In the genomic region with DNA sequence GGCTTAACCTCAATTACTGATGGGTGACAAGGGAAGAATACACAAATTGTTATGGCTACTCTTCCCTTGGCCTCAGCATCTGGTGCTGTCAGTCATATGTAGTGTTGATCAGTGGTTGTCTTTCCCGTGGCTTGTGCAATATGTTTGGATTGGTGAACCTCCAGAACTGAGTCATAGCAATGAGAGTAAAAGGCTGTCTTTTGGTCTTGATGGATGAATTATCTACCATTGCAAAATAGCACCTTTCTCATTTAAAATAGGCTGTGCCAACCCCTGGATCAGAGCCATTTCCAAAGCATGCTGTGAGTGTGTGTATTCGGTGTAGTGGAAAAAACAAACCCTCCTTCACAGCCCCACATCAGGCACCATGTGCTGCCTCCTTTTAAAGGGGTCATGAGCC, we compare ENCODE assay signal across 12 cellular contexts. TPM values are rescaled to one million over a fixed set of nuclear protein-coding genes. Genes with fewer than 3 reads are reported as not detected.
A peak's percentile ranks its signal among the peaks of the same experiment; 100 is the strongest.
DNase-seq lines count a peak whose midpoint lies in the region; ATAC-seq and TF ChIP-seq lines count a peak whose summit lies in the region.
"Had no signal": no experiment of that assay in that cellular context is flagged by ENCODE, and none has a peak within 500 bp of the region (broad histone marks: within the 10 kb centered on the region; RNA-seq: fewer than 3 reads in every experiment).

No MANE protein-coding gene starts in this region.

- peak; percentile 80 for DNase-seq in AG10803 (ENCODE audit: low read depth)
- peak; percentile 67 for DNase-seq in NCI-H460 (ENCODE audit: extremely low read depth, low read depth)
- DNase-seq in choroid plexus epithelial cell (ENCODE audit: low read depth) = peak; percentile 95
- peak; percentile 57 to 88 (median 63) for DNase-seq in right lobe of liver
- DNase-seq in erythroblast (lab: John Stamatoyannopoulos, UW) = no peak
- DNase-seq in GM19238 (ENCODE audit: insufficient read length, low spot score) = no peak
- DNase-seq in NCI-H1105 (lab: John Stamatoyannopoulos, UW) = no peak
- DNase-seq in CD1c-positive myeloid dendritic cell (ENCODE audit: extremely low spot score) = no peak
- DNase-seq: activated CD8-positive, alpha-beta memory T cell treated with anti-CD3 and anti-CD28 coated beads, Interleukin-2, amount 10 ng/mL, durations not matched to agents 7 days and 5 days; activated naive CD8-positive, alpha-beta T cell treated with anti-CD3 and anti-CD28 coated beads, Interleukin-2, amount 50 U/mL, for 24 hours; NCI-H187 treated with DMSO at 0.1 percent for 48 hours had no signal

- intact Hi-C loops in right lobe of liver (cut with DNase I) = no loop called here

- H3K4me1 ChIP-seq in right lobe of liver = peaks cover 0 to 6% (median 2%) of the 10 kb centered on the region in 4 donors

- TF ChIP-seq POLR2A in right lobe of liver (IDR thresholded peaks at IDR 0.05) = no peak
- TF ChIP-seq POLR2A in erythroblast (IDR thresholded peaks at IDR 0.05; ENCODE audit: low read length) = no peak

- ATAC-seq in right lobe of liver = peak; percentile 94 to 99 (median 96)
- ATAC-seq: activated CD8-positive, alpha-beta memory T cell treated with anti-CD3 and anti-CD28 coated beads, Interleukin-2, amount 10 ng/mL, durations not matched to agents 7 days and 5 days; activated naive CD8-positive, alpha-beta T cell treated with anti-CD3 and anti-CD28 coated beads, Interleukin-2, amount 50 U/mL, for 24 hours had no signal

- H3K27me3 ChIP-seq in right lobe of liver = no peaks in the 10 kb centered on the region
- H3K27me3 ChIP-seq: BLaER1 treated with 17β-estradiol and CSF1 and Interleukin-3, amounts not matched to agents 10 nM and 100 nM had no signal

- peak overlapping the region in 2 of 3 donors; percentile 8 to 19 for H3K27ac ChIP-seq in right lobe of liver
- H3K27ac ChIP-seq: BLaER1 treated with 17β-estradiol and CSF1 and Interleukin-3, amounts not matched to agents 10 nM and 100 nM had no signal

- no peaks in the 10 kb centered on the region for H3K9me3 ChIP-seq in right lobe of liver
- H3K9me3 ChIP-seq: BLaER1 treated with 17β-estradiol and CSF1 and Interleukin-3, amounts not matched to agents 10 nM and 100 nM had no signal

- 35% methylated on average over 2 of the region's 2 CpGs for WGBS in right lobe of liver (ENCODE audit: insufficient coverage, low coverage, low lambda C conversion rate, missing lambda C conversion rate)

- no peak overlapping the region for H3K4me3 ChIP-seq in AG10803 (ENCODE audit: low read length)
- H3K4me3 ChIP-seq in choroid plexus epithelial cell (ENCODE audit: low read depth, low read length) = no peak overlapping the region
- no peak overlapping the region for H3K4me3 ChIP-seq in right lobe of liver
- H3K4me3 ChIP-seq: BLaER1 treated with 17β-estradiol and CSF1 and Interleukin-3, amounts not matched to agents 10 nM and 100 nM had no signal

- TF ChIP-seq CTCF in AG10803 (conservative IDR thresholded peaks at IDR 0.05; ENCODE audit: low read length) (no peak), choroid plexus epithelial cell (conservative IDR thresholded peaks at IDR 0.05; ENCODE audit: low read depth, low read length) (no peak), right lobe of liver (IDR thresholded peaks at IDR 0.05) (no peak)

- H3K36me3 ChIP-seq in right lobe of liver = peaks cover 0 to 10% (median 3%) of the 10 kb centered on the region in 4 donors

RNA-seq across cellular contexts. Expression of a gene that starts 14.6 kb away (rescaled TPM):
- total RNA-seq in NCI-H460 (2014; rRNA removed; shearing (Covaris generic)) = 8.1 and 8.3 TPM in 2 replicates
- polyA plus RNA-seq in NCI-H460 (2014; cell fraction: nucleus; rRNA removed) = 4.1 and 5.6 TPM in 2 replicates
- total RNA-seq in right lobe of liver = 10 to 100 TPM in 5 of 6 experiments, 1 to 10 TPM in 1; 3.5 to 18.4 (median 11.4) TPM

Comparison
In these comparisons a context has a peak if more than half of its experiments do, and no peak if none do; other contexts are left out.
1. DNase-seq: peak in AG10803 (single experiment), NCI-H460 (single experiment), choroid plexus epithelial cell (single experiment) and right lobe of liver (3 of 3); none in erythroblast (0 of 2), GM19238 (single experiment), NCI-H1105 (single experiment) and CD1c-positive myeloid dendritic cell (single experiment).